Comparison of ENCODE assay signal across 9 cellular contexts in the genomic region with DNA sequence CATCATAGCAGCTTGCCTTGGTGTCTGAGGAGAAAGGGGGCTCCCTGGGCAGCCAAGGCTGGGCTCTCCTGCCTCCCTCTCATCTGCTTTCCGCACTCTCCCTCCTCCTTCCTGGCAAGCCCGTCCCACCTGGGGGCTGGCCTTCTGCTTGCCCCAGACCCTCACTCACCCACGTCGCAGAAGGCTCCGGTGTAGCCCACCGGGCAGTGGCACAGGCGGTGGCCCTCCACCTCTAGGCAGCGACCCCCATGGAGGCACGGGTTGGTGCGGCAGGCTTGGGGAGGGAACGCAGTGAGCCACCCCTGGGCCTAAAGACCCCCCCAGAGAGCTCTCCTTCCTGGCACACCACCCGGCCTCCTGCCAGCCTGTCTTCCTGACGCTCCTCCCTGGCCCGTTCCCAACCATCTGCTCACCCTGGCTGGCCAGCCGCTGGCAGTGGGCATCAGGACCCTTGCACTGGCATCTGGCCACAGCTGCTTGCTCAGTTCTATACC. TPM values are rescaled to one million over a fixed set of nuclear protein-coding genes. Genes with fewer than 3 reads are reported as not detected.
DNase-seq lines count a peak whose midpoint lies in the region; ATAC-seq and TF ChIP-seq lines count a peak whose summit lies in the region.
"Had no signal": no experiment of that assay in that cellular context is flagged by ENCODE, and none has a peak within 500 bp of the region (broad histone marks: within the 10 kb centered on the region; RNA-seq: fewer than 3 reads in every experiment).

No MANE protein-coding gene starts in this region.

- peak overlapping the region; percentile 64 for H3K4me3 ChIP-seq in AG10803 (ENCODE audit: low read length)

- no peak for DNase-seq in AG10803 (ENCODE audit: low read depth)
- no peak for DNase-seq in HFFc6
- no peak for DNase-seq in MCF 10A (ENCODE audit: unreplicated experiment)
- DNase-seq in naive B cell = no peak
- DNase-seq in superior temporal gyrus (ENCODE audit: extremely low spot score) = no peak

- intact Hi-C loops in MCF 10A (cut with micrococcal nuclease) = loop anchor here (1.0 kb wide), 2 partner anchors 22 to 50 kb away; partner anchors contain the start of gene GRK6

- H3K4me1 Mint-ChIP-seq in HFFc6 (ENCODE audit: low read depth) (peaks cover 9% of the 10 kb centered on the region), MCF 10A (ENCODE audit: insufficient read depth, unreplicated experiment) (peaks cover 25% of the 10 kb centered on the region), naive B cell (peaks cover 32 to 47% (median 46%) of the 10 kb centered on the region in 3 donors)

- CTCF ChIA-PET in MCF 10A (lab: Yijun Ruan, JAX) = interaction anchor here (0.6 to 8.5 kb wide), 34 partner anchors 11 to 826 kb away, joined by 3 to 277 read pairs (median 6); partner anchors contain the start of genes DOK3, GRK6, PDLIM7 and PRR7

- no TSS peak for BruUV-seq in MCF 10A (replicated peaks; lab: Mats Ljungman, UMichigan)

- peaks cover 29% of the 10 kb centered on the region for H3K27me3 Mint-ChIP-seq in HFFc6 (ENCODE audit: insufficient read depth)
- H3K27me3 Mint-ChIP-seq in MCF 10A (ENCODE audit: insufficient read depth, unreplicated experiment) = no peaks in the 10 kb centered on the region
- peaks cover 8 to 25% (median 10%) of the 10 kb centered on the region in 3 donors for H3K27me3 Mint-ChIP-seq in naive B cell

- H3K27ac Mint-ChIP-seq in HFFc6 = no peak overlapping the region
- peak overlapping the region; percentile 85 for H3K27ac Mint-ChIP-seq in MCF 10A (ENCODE audit: low read depth, unreplicated experiment)
- H3K27ac Mint-ChIP-seq in naive B cell = peak overlapping the region in 5 of 6 donors; percentile 21 to 83 (median 62)

- TF ChIP-seq CTCF in AG10803 (conservative IDR thresholded peaks at IDR 0.05; ENCODE audit: low read length) (no peak), HFFc6 (IDR thresholded peaks at IDR 0.05) (no peak), MCF 10A (IDR thresholded peaks at IDR 0.05; ENCODE audit: unreplicated experiment) (no peak)

- no peak for ATAC-seq in naive B cell (ENCODE audit: low read depth in 2 of 2)
- no peak for ATAC-seq in GM21619 (IDR thresholded peaks at IDR 0.05; ENCODE audit: unreplicated experiment)
- ATAC-seq in GM21723 (IDR thresholded peaks at IDR 0.05; ENCODE audit: unreplicated experiment) = no peak
- no peak for ATAC-seq in HG02623 (IDR thresholded peaks at IDR 0.05; ENCODE audit: unreplicated experiment)

- H3K4me3 Mint-ChIP-seq in HFFc6 (peak overlapping the region; percentile 78), MCF 10A (ENCODE audit: unreplicated experiment) (peak overlapping the region; percentile 87), naive B cell (peak overlapping the region; percentile 67 to 90 (median 80))

- H3K9me3 Mint-ChIP-seq in HFFc6 = no peaks in the 10 kb centered on the region
- H3K9me3 Mint-ChIP-seq in MCF 10A (ENCODE audit: unreplicated experiment) = no peaks in the 10 kb centered on the region
- H3K9me3 Mint-ChIP-seq in naive B cell = no peaks in the 10 kb centered on the region

- H3K36me3 Mint-ChIP-seq in HFFc6 (ENCODE audit: low read depth) (no peaks in the 10 kb centered on the region), MCF 10A (ENCODE audit: insufficient read depth, unreplicated experiment) (peaks cover 13% of the 10 kb centered on the region), naive B cell (no peaks in the 10 kb centered on the region)

- POLR2A ChIA-PET in MCF 10A (lab: Yijun Ruan, JAX) = interaction anchor here (0.6 to 7.3 kb wide), 20 partner anchors 11 to 449 kb away, joined by 3 to 202 read pairs (median 4); partner anchors contain the start of genes GRK6, LMAN2, MXD3 and PRR7

RNA-seq across cellular contexts. Expression of gene PFN3, which starts 4.2 kb away (rescaled TPM):
- not detected for total RNA-seq in HFFc6 (2021; fragmentation: NEBNext Ultra II Directional; extraction: Animal tissue kit (Norgen Biotek cat#: 25700))
- not detected in 2 replicates for total RNA-seq in MCF 10A (2022)
- not detected for polyA plus RNA-seq in naive B cell (ENCODE audit: low read depth in 6 of 6)
- total RNA-seq: lower leg skin had no signal

RNA-seq across cellular contexts. Expression of gene F12, which starts 4.7 kb away (rescaled TPM):
- 1 to 10 TPM in 1 of 6 experiments, under 1 TPM in 5; 0.63 to 1.2 (median 0.87) TPM for total RNA-seq in HFFc6 (2021; fragmentation: NEBNext Ultra II Directional; extraction: Animal tissue kit (Norgen Biotek cat#: 25700))
- 13.6 and 16.5 TPM in 2 replicates for total RNA-seq in MCF 10A (2022)
- polyA plus RNA-seq in naive B cell (ENCODE audit: low read depth in 6 of 6) = 1 to 10 TPM in 1 of 6 donors, under 1 TPM in 2, not detected in 3; 0.56 to 1.4 (median 0.57) TPM

RNA-seq across cellular contexts. Expression of gene SLC34A1, which starts 20.5 kb away (rescaled TPM):
- total RNA-seq in HFFc6 (2021; fragmentation: NEBNext Ultra II Directional; extraction: Animal tissue kit (Norgen Biotek cat#: 25700)) = not detected
- not detected in 2 replicates for total RNA-seq in MCF 10A (2022)
- not detected for polyA plus RNA-seq in naive B cell (ENCODE audit: low read depth in 6 of 6)

RNA-seq across cellular contexts. Expression of gene GRK6, which starts 21.8 kb away (rescaled TPM):
- total RNA-seq in HFFc6 (2021; fragmentation: NEBNext Ultra II Directional; extraction: Animal tissue kit (Norgen Biotek cat#: 25700)) = 10 to 100 TPM; 25.8 to 30.7 (median 28.0) TPM
- total RNA-seq in MCF 10A (2022) = 45.2 and 52.0 TPM in 2 replicates
- 100 to 1,000 TPM in 2 of 6 donors, 10 to 100 TPM in 4; 66.5 to 178 (median 98.1) TPM for polyA plus RNA-seq in naive B cell (ENCODE audit: low read depth in 6 of 6)

RNA-seq across cellular contexts. Expression of gene PRR7, which starts 41.9 kb away (rescaled TPM):
- total RNA-seq in HFFc6 (2021; fragmentation: NEBNext Ultra II Directional; extraction: Animal tissue kit (Norgen Biotek cat#: 25700)) = 10 to 100 TPM in 4 of 6 experiments, 1 to 10 TPM in 2; 8.9 to 16.9 (median 10.4) TPM
- total RNA-seq in MCF 10A (2022) = 15.0 and 23.2 TPM in 2 replicates
- 10 to 100 TPM; 16.2 to 39.5 (median 25.7) TPM for polyA plus RNA-seq in naive B cell (ENCODE audit: low read depth in 6 of 6)
